21 cellular contexts compared by ENCODE assay signal in genomic region chr11:108012139-108012725, GRCh38.
"Had no signal": no experiment of that assay in that cellular context is flagged by ENCODE, and none has a peak within 500 bp of the region (broad histone marks: within the 10 kb centered on the region; RNA-seq: fewer than 3 reads in every experiment).

No MANE protein-coding gene starts in this region.

- H3K9me3 Mint-ChIP-seq: activated T-cell treated with anti-CD3 and anti-CD28 coated beads, Interleukin-2, amount 50 U/mL, for 24 hours; activated T-helper 17 cell treated with anti-CD3 and anti-CD28 coated beads, Interleukin-2, amount 50 U/mL, for 72 hours; naive thymus-derived CD4-positive, alpha-beta T cell; stimulated activated naive CD8-positive, alpha-beta T cell treated with anti-CD3 and anti-CD28 coated beads, Interleukin-15, Interleukin-2, amounts not matched to agents 100 ng/mL and 50 ng/mL, for 24 hours had no signal

- H3K4me3 ChIP-seq: thyroid gland had no signal

- H3K27ac ChIP-seq: left ventricle myocardium inferior, thyroid gland, WERI-Rb-1 had no signal

- H3K4me3 Mint-ChIP-seq: activated naive CD8-positive, alpha-beta T cell; activated T-cell treated with anti-CD3 and anti-CD28 coated beads, Interleukin-2, amount 50 U/mL, for 24 hours; activated T-helper 17 cell treated with anti-CD3 and anti-CD28 coated beads, Interleukin-2, amount 50 U/mL, for 72 hours; stimulated activated naive CD8-positive, alpha-beta T cell treated with anti-CD3 and anti-CD28 coated beads, Interleukin-15, Interleukin-2, amounts not matched to agents 100 ng/mL and 50 ng/mL, for 24 hours had no signal

- FAIRE-seq: astrocyte, TTC549 had no signal

- H3K9me3 ChIP-seq: left ventricle myocardium inferior, thyroid gland had no signal

- ATAC-seq: activated T-helper 17 cell treated with anti-CD3 and anti-CD28 coated beads, Interleukin-2, amount 50 U/mL, for 72 hours; naive thymus-derived CD4-positive, alpha-beta T cell had no signal

- H3K27me3 Mint-ChIP-seq: activated naive CD8-positive, alpha-beta T cell; activated T-cell treated with anti-CD3 and anti-CD28 coated beads, Interleukin-2, amount 50 U/mL, for 24 hours; activated T-helper 17 cell treated with anti-CD3 and anti-CD28 coated beads, Interleukin-2, amount 50 U/mL, for 72 hours; naive thymus-derived CD4-positive, alpha-beta T cell; progenitor cell of endocrine pancreas; stimulated activated naive CD8-positive, alpha-beta T cell treated with anti-CD3 and anti-CD28 coated beads, Interleukin-15, Interleukin-2, amounts not matched to agents 100 ng/mL and 50 ng/mL, for 24 hours had no signal

- H3K27ac Mint-ChIP-seq: activated naive CD8-positive, alpha-beta T cell; activated T-cell treated with anti-CD3 and anti-CD28 coated beads, Interleukin-2, amount 50 U/mL, for 24 hours; activated T-helper 17 cell treated with anti-CD3 and anti-CD28 coated beads, Interleukin-2, amount 50 U/mL, for 72 hours; naive thymus-derived CD4-positive, alpha-beta T cell; progenitor cell of endocrine pancreas; stimulated activated naive CD8-positive, alpha-beta T cell treated with anti-CD3 and anti-CD28 coated beads, Interleukin-15, Interleukin-2, amounts not matched to agents 100 ng/mL and 50 ng/mL, for 24 hours had no signal

- DNase-seq: activated CD4-positive, alpha-beta T cell treated with anti-CD3 and anti-CD28 coated beads for 1 hour; activated CD4-positive, alpha-beta T cell treated with anti-CD3 and anti-CD28 coated beads, Interleukin-2, amount 50 U/mL, for 1 hour; activated CD8-positive, alpha-beta memory T cell treated with anti-CD3 and anti-CD28 coated beads, Interleukin-2, amount 50 U/mL, for 4 hours; activated T-cell treated with anti-CD3 and anti-CD28 coated beads, Interleukin-2, amount 50 U/mL, for 24 hours; central memory CD4-positive, alpha-beta T cell; dermis blood vessel endothelial cell; effector memory CD4-positive, alpha-beta T cell; foreskin melanocyte; glutamatergic neuron; hippocampal formation; left ventricle myocardium inferior; naive thymus-derived CD4-positive, alpha-beta T cell; substantia nigra; thyroid gland; WERI-Rb-1 had no signal

- H3K27me3 ChIP-seq: thyroid gland had no signal

- H3K36me3 ChIP-seq: left ventricle myocardium inferior had no signal
